Comparison of ENCODE assay signal across 10 cellular contexts in genomic region chr10:69757206-69757552, GRCh38. TPM values are rescaled to one million over a fixed set of nuclear protein-coding genes. Genes with fewer than 3 reads are reported as not detected.
"Had no signal": no experiment of that assay in that cellular context is flagged by ENCODE, and none has a peak within 500 bp of the region (broad histone marks: within the 10 kb centered on the region; RNA-seq: fewer than 3 reads in every experiment).

No MANE protein-coding gene starts in this region.

- DNase-seq: activated effector memory CD4-positive, alpha-beta T cell treated with Interleukin-2 at 50 U/mL for 16 hours; activated T-cell treated with anti-CD3 and anti-CD28 coated beads, Interleukin-2, amount 50 U/mL, for 24 hours; foreskin keratinocyte; small intestine; stimulated activated naive B cell treated with anti-CD40 and anti-IgM and Interleukin-4, amounts not matched to agents 10 μg/mL and 1 μg/mL and 100 μg/mL, for 72 hours had no signal

- H3K4me1 ChIP-seq: foreskin keratinocyte had no signal

- H3K27ac ChIP-seq: foreskin keratinocyte, ovary had no signal

- H3K36me3 Mint-ChIP-seq: activated naive CD8-positive, alpha-beta T cell; natural killer cell treated with Interleukin-12 subunit alpha and Interleukin-12 subunit beta and Interleukin-15 and Interleukin-18, amount 100 ng/mL, for 72 hours; stimulated activated naive B cell treated with anti-CD40 and anti-IgM and Interleukin-4, amounts not matched to agents 10 μg/mL and 1 μg/mL and 100 μg/mL, for 72 hours had no signal

- H3K9me3 Mint-ChIP-seq: activated T-cell treated with anti-CD3 and anti-CD28 coated beads, Interleukin-2, amount 50 U/mL, for 24 hours; natural killer cell treated with Interleukin-12 subunit alpha and Interleukin-12 subunit beta and Interleukin-15 and Interleukin-18, amount 100 ng/mL, for 72 hours had no signal

- H3K4me1 Mint-ChIP-seq: stimulated activated naive B cell treated with anti-CD40 and anti-IgM and Interleukin-4, amounts not matched to agents 10 μg/mL and 1 μg/mL and 100 μg/mL, for 72 hours had no signal

- H3K4me3 Mint-ChIP-seq: activated naive CD8-positive, alpha-beta T cell; activated T-cell treated with anti-CD3 and anti-CD28 coated beads, Interleukin-2, amount 50 U/mL, for 24 hours; natural killer cell treated with Interleukin-12 subunit alpha and Interleukin-12 subunit beta and Interleukin-15 and Interleukin-18, amount 100 ng/mL, for 72 hours; stimulated activated naive B cell treated with anti-CD40 and anti-IgM and Interleukin-4, amounts not matched to agents 10 μg/mL and 1 μg/mL and 100 μg/mL, for 72 hours had no signal

- H3K36me3 ChIP-seq: ovary had no signal

- H3K9me3 ChIP-seq: ovary had no signal

- H3K27me3 ChIP-seq: ovary had no signal

- H3K27me3 Mint-ChIP-seq: activated naive CD8-positive, alpha-beta T cell had no signal

- ATAC-seq: activated CD4-positive, CD25-positive, alpha-beta regulatory T cell treated with anti-CD3 and anti-CD28 coated beads, Interleukin-2, amount 50 U/mL, for 24 hours; foreskin keratinocyte; natural killer cell treated with Interleukin-12 subunit alpha and Interleukin-12 subunit beta and Interleukin-15 and Interleukin-18, amount 100 ng/mL, for 72 hours; stimulated activated naive B cell treated with anti-CD40 and anti-IgM and Interleukin-4, amounts not matched to agents 10 μg/mL and 1 μg/mL and 100 μg/mL, for 72 hours had no signal

- H3K27ac Mint-ChIP-seq: activated naive CD8-positive, alpha-beta T cell; activated T-cell treated with anti-CD3 and anti-CD28 coated beads, Interleukin-2, amount 50 U/mL, for 24 hours; natural killer cell treated with Interleukin-12 subunit alpha and Interleukin-12 subunit beta and Interleukin-15 and Interleukin-18, amount 100 ng/mL, for 72 hours; stimulated activated naive B cell treated with anti-CD40 and anti-IgM and Interleukin-4, amounts not matched to agents 10 μg/mL and 1 μg/mL and 100 μg/mL, for 72 hours had no signal

- H3K4me3 ChIP-seq: ovary had no signal

RNA-seq across cellular contexts. Expression of gene COL13A1, which starts 44.5 kb away (rescaled TPM):
- total RNA-seq: natural killer cell treated with Interleukin-12 subunit alpha and Interleukin-12 subunit beta and Interleukin-15 and Interleukin-18, amount 100 ng/mL, for 72 hours; T-helper 2 cell treated with Interferon-gamma antibody and Interleukin-4, amounts not matched to agents 100 ng/mL and 5 ng/mL, for 36 hours had no signal
